10 cellular contexts compared by ENCODE assay signal in the genomic region with DNA sequence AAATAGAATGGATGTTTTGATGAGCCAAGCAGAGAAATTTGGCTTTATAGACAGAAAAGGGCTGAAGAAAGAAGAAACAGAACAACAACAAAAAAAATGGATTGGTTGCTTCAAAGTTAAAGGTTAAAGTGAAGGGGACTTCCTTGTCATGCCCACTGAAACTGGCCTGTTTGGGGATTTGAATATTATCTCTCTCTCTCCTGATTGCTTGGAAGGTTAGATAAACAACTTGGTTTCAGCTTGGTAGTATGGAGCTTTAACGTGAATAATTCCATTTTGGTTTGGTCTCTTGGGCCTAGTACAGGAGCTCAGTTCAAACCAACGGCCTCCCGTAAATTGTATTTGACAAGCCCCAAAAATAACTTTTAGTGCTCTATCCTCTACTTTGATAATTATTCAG.
DNase-seq lines count a peak whose midpoint lies in the region; ATAC-seq, FAIRE-seq and TF ChIP-seq lines count a peak whose summit lies in the region.
"Had no signal": no experiment of that assay in that cellular context is flagged by ENCODE, and none has a peak within 500 bp of the region (broad histone marks: within the 10 kb centered on the region; RNA-seq: fewer than 3 reads in every experiment).

No MANE protein-coding gene starts in this region.

- no peaks in the 10 kb centered on the region for H3K9me3 ChIP-seq in right lobe of liver
- no peaks in the 10 kb centered on the region for H3K9me3 ChIP-seq in HepG2 (ENCODE audit: low read length)
- no peaks in the 10 kb centered on the region for H3K9me3 ChIP-seq in OCI-LY1 (ENCODE audit: low read length)
- H3K9me3 ChIP-seq in left lung: no peaks in the 10 kb centered on the region
- H3K9me3 ChIP-seq: BLaER1 treated with 17β-estradiol and CSF1 and Interleukin-3, amounts not matched to agents 10 nM and 100 nM had no signal

- POLR2A ChIA-PET in HepG2 (lab: Yijun Ruan, JAX): no interaction called here

- no peak overlapping the region for H2AFZ ChIP-seq in HepG2 (ENCODE audit: low read length)
- H2AFZ ChIP-seq in OCI-LY1 (ENCODE audit: low read length): peak overlapping the region; percentile 88

- H3K4me1 ChIP-seq in right lobe of liver (peaks cover 0 to 6% (median 0%) of the 10 kb centered on the region in 4 donors), HepG2 (ENCODE audit: insufficient read depth, low read length) (0 out of 2 replicates have a peak, but pooled peaks cover 9% of the 10 kb centered on the region), OCI-LY1 (ENCODE audit: insufficient read depth, low read length, severe bottlenecking) (peaks cover 93% of the 10 kb centered on the region), left lung (peaks cover 31 to 81% of the 10 kb centered on the region in 2 donors)

- H3K4me2 ChIP-seq in HepG2 (ENCODE audit: low read depth, low read length) (no peak overlapping the region), OCI-LY1 (ENCODE audit: low read length) (peak overlapping the region; percentile 76)

- H3K9ac ChIP-seq in HepG2 (ENCODE audit: insufficient read depth, low read depth, low read length): no peak overlapping the region
- peak overlapping the region; percentile 70 for H3K9ac ChIP-seq in OCI-LY1 (ENCODE audit: low read length)
- H3K9ac ChIP-seq: BLaER1 treated with 17β-estradiol and CSF1 and Interleukin-3, amounts not matched to agents 10 nM and 100 nM had no signal

- H4K20me1 ChIP-seq in HepG2 (ENCODE audit: insufficient read depth, low read length) (no peaks in the 10 kb centered on the region), OCI-LY1 (ENCODE audit: insufficient read depth, low read length) (no peaks in the 10 kb centered on the region)
- H4K20me1 ChIP-seq: BLaER1 treated with 17β-estradiol and CSF1 and Interleukin-3, amounts not matched to agents 10 nM and 100 nM had no signal

- no peak for FAIRE-seq in HepG2 (lab: Jason Lieb, UNC)

- no peaks in the 10 kb centered on the region for H3F3A ChIP-seq in OCI-LY1 (ENCODE audit: insufficient read depth, low read length)

- TF ChIP-seq RAD21 in HepG2 (CRISPR knock-in tag; IDR thresholded peaks at IDR 0.05): no peak

- no TSS peak for BruUV-seq in HepG2 (replicated peaks; lab: Mats Ljungman, UMichigan)

- intact Hi-C loops in right lobe of liver (cut with DNase I) (no loop called here), HepG2 (cut with micrococcal nuclease; ENCODE audit: unreplicated experiment) (no loop called here), left lung (cut with DNase I) (no loop called here)

- no peaks in the 10 kb centered on the region for H3K36me3 ChIP-seq in right lobe of liver
- no peaks in the 10 kb centered on the region for H3K36me3 ChIP-seq in HepG2 (replicated peaks in 1 of 2; ENCODE audit: control insufficient read depth in 1 of 2, insufficient read depth in 2 of 2, low read length in 2 of 2)
- no peaks in the 10 kb centered on the region for H3K36me3 ChIP-seq in OCI-LY1 (ENCODE audit: insufficient read depth, low read length)
- no peaks in the 10 kb centered on the region for H3K36me3 ChIP-seq in left lung
- H3K36me3 ChIP-seq: BLaER1 treated with 17β-estradiol and CSF1 and Interleukin-3, amounts not matched to agents 10 nM and 100 nM had no signal

- no peak for TF ChIP-seq EP300 in HepG2 (IDR thresholded peaks at IDR 0.05; ENCODE audit: low read depth in 2 of 2, low read length in 2 of 2)
- TF ChIP-seq EP300 in HepG2 (CRISPR knock-in tag; IDR thresholded peaks at IDR 0.05; ENCODE audit: borderline replicate concordance): no peak

- in situ Hi-C loops in HepG2 (cut with HindIII; ENCODE audit: extremely low pct_ligation_motif_present, low pct_unique_long_range_greater_than_20kb): no loop called here

- ATAC-seq in right lobe of liver: no peak
- no peak for ATAC-seq in HepG2
- ATAC-seq in left lung: no peak
- no peak for ATAC-seq in HG03045 (IDR thresholded peaks at IDR 0.05; ENCODE audit: unreplicated experiment)
- ATAC-seq: HCT116 had no signal

- DNase-seq in right lobe of liver (no peak), HepG2 (ENCODE audit: low spot score) (no peak), left lung (no peak), MV-4-11 (lab: John Stamatoyannopoulos, UW) (no peak), amygdala (lab: John Stamatoyannopoulos, UW) (no peak), NCI-H1105 (lab: John Stamatoyannopoulos, UW) (no peak)

- H3K27ac ChIP-seq in right lobe of liver: peak overlapping the region in 2 of 3 donors; percentile 18 to 30
- no peak overlapping the region for H3K27ac ChIP-seq in HepG2 (ENCODE audit: extremely low read length, insufficient read depth, low read length)
- H3K27ac ChIP-seq in OCI-LY1 (ENCODE audit: low read depth, low read length, poor library complexity, severe bottlenecking): peak overlapping the region; percentile 93
- H3K27ac ChIP-seq in left lung: peak overlapping the region; percentile 75 to 85

- H3K9me2 ChIP-seq in OCI-LY1 (ENCODE audit: low read depth, low read length): no peaks in the 10 kb centered on the region

- H3K4me3 ChIP-seq in right lobe of liver (no peak overlapping the region), HepG2 (replicated peaks in 1 of 3; ENCODE audit: insufficient read depth in 1 of 3, low read depth in 2 of 3, low read length in 3 of 3) (no peak overlapping the region), OCI-LY1 (ENCODE audit: low read depth, low read length, poor library complexity, severe bottlenecking) (peak overlapping the region; percentile 30), left lung (no peak overlapping the region)
- H3K4me3 ChIP-seq: BLaER1 treated with 17β-estradiol and CSF1 and Interleukin-3, amounts not matched to agents 10 nM and 100 nM had no signal

- H3K27me3 ChIP-seq in right lobe of liver: no peaks in the 10 kb centered on the region
- no peaks in the 10 kb centered on the region for H3K27me3 ChIP-seq in HepG2 (ENCODE audit: control insufficient read depth in 1 of 2, insufficient read depth in 2 of 2, low read length in 2 of 2)
- no peaks in the 10 kb centered on the region for H3K27me3 ChIP-seq in OCI-LY1 (ENCODE audit: insufficient read depth, low read length)
- H3K27me3 ChIP-seq in left lung: no peaks in the 10 kb centered on the region

- H3K79me2 ChIP-seq in HepG2 (ENCODE audit: insufficient read depth, low read length) (no peaks in the 10 kb centered on the region), OCI-LY1 (ENCODE audit: insufficient read depth, low read length) (no peaks in the 10 kb centered on the region)

- no peak for TF ChIP-seq POLR2A in right lobe of liver (IDR thresholded peaks at IDR 0.05)
- TF ChIP-seq POLR2A in HepG2 (IDR thresholded peaks at IDR 0.05; ENCODE audit: insufficient read depth in 1 of 2, low read depth in 2 of 2, low read length in 2 of 2): no peak

- TF ChIP-seq CTCF in right lobe of liver (IDR thresholded peaks at IDR 0.05) (no peak), HepG2 (CRISPR knock-in tag; IDR thresholded peaks at IDR 0.05) (no peak), OCI-LY1 (IDR thresholded peaks at IDR 0.05; ENCODE audit: low read length) (no peak), left lung (IDR thresholded peaks at IDR 0.05) (no peak)

- CTCF ChIA-PET in HepG2 (lab: Yijun Ruan, JAX; ENCODE audit: low intra/inter-chr PET ratio, low total read pairs): no interaction called here

- WGBS in right lobe of liver (ENCODE audit: insufficient coverage, low coverage, low lambda C conversion rate, missing lambda C conversion rate): 78% methylated on average over 3 of the region's 3 CpGs
- 26% methylated on average over 3 of the region's 3 CpGs for WGBS in HepG2 (ENCODE audit: low lambda C conversion rate)

TF ChIP-seq in HepG2, 621 proteins besides CTCF, POLR2A, EP300 and RAD21 (continues in another document):
- TF ChIP-seq TGIF2 (CRISPR knock-in tag; IDR thresholded peaks at IDR 0.05) (no peak), GTF2F1 (IDR thresholded peaks at IDR 0.05; ENCODE audit: low read length) (no peak), CBX1 (IDR thresholded peaks at IDR 0.05; ENCODE audit: low read depth) (no peak), SMAD3 (CRISPR knock-in tag; IDR thresholded peaks at IDR 0.05) (no peak), ZNF234 (CRISPR knock-in tag; conservative IDR thresholded peaks at IDR 0.05) (no peak), TEAD3 (CRISPR knock-in tag; optimal IDR thresholded peaks at IDR 0.05; ENCODE audit: borderline replicate concordance) (no peak)
- TF ChIP-seq, protein P1, sequence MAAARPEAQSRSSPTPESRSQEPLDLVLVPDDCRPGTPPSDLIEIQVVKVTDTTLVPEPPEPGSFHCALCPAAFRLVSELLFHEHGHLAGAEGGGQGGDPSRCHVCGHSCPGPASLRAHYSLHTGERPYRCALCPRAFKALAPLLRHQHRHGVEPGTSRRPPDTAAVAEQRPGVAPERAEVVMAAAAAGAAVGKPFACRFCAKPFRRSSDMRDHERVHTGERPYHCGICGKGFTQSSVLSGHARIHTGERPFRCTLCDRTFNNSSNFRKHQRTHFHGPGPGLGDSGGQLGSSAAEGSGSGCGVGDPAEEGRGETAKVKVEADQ (CRISPR knock-in tag; IDR thresholded peaks at IDR 0.05; ENCODE audit: borderline replicate concordance): no peak
- TF ChIP-seq, protein P2, sequence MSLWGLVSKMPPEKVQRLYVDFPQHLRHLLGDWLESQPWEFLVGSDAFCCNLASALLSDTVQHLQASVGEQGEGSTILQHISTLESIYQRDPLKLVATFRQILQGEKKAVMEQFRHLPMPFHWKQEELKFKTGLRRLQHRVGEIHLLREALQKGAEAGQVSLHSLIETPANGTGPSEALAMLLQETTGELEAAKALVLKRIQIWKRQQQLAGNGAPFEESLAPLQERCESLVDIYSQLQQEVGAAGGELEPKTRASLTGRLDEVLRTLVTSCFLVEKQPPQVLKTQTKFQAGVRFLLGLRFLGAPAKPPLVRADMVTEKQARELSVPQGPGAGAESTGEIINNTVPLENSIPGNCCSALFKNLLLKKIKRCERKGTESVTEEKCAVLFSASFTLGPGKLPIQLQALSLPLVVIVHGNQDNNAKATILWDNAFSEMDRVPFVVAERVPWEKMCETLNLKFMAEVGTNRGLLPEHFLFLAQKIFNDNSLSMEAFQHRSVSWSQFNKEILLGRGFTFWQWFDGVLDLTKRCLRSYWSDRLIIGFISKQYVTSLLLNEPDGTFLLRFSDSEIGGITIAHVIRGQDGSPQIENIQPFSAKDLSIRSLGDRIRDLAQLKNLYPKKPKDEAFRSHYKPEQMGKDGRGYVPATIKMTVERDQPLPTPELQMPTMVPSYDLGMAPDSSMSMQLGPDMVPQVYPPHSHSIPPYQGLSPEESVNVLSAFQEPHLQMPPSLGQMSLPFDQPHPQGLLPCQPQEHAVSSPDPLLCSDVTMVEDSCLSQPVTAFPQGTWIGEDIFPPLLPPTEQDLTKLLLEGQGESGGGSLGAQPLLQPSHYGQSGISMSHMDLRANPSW (CRISPR knock-in tag; IDR thresholded peaks at IDR 0.05; ENCODE audit: borderline replicate concordance): no peak
